8 cellular contexts compared by ENCODE assay signal in genomic region chr14:99603471-99603933, GRCh38. TPM values are rescaled to one million over a fixed set of nuclear protein-coding genes. Genes with fewer than 3 reads are reported as not detected.
DNase-seq lines count a peak whose midpoint lies in the region; ATAC-seq and TF ChIP-seq lines count a peak whose summit lies in the region.

No MANE protein-coding gene starts in this region.

- H3K9me2 ChIP-seq in neural cell (ENCODE audit: insufficient read depth, low read length) = no peaks in the 10 kb centered on the region

- H3K9me3 Mint-ChIP-seq in activated CD4-positive, alpha-beta T cell treated with anti-CD3 and anti-CD28 coated beads for 36 hours (ENCODE audit: low read depth) = no peaks in the 10 kb centered on the region

- H3K9me3 ChIP-seq in HUES64 (ENCODE audit: insufficient read depth, low read depth, low read length) (no peaks in the 10 kb centered on the region), ectodermal cell (ENCODE audit: control insufficient read depth, low read length) (no peaks in the 10 kb centered on the region), neural cell (ENCODE audit: low read length) (no peaks in the 10 kb centered on the region), uterus (no peaks in the 10 kb centered on the region)

- H3K27me3 Mint-ChIP-seq in activated CD4-positive, alpha-beta T cell treated with anti-CD3 and anti-CD28 coated beads for 36 hours = peaks cover 2% of the 10 kb centered on the region

- peaks cover 22% of the 10 kb centered on the region for H4K20me1 ChIP-seq in neural cell (ENCODE audit: insufficient read depth)

- peaks cover 24% of the 10 kb centered on the region for H3K4me1 Mint-ChIP-seq in activated CD4-positive, alpha-beta T cell treated with anti-CD3 and anti-CD28 coated beads for 36 hours

- peaks cover 35% of the 10 kb centered on the region for H3K27me3 ChIP-seq in HUES64 (ENCODE audit: insufficient read depth, low read length)
- peaks cover 12% of the 10 kb centered on the region for H3K27me3 ChIP-seq in ectodermal cell (ENCODE audit: control insufficient read depth, insufficient read depth, low read length, poor library complexity, severe bottlenecking)
- no peaks in the 10 kb centered on the region for H3K27me3 ChIP-seq in neural cell (ENCODE audit: insufficient read depth, low read depth, low read length)
- H3K27me3 ChIP-seq in uterus = no peaks in the 10 kb centered on the region

- CTCF ChIA-PET in activated CD4-positive, alpha-beta T cell treated with anti-CD3 and anti-CD28 coated beads for 36 hours (lab: Charles Lee) = no interaction called here

- H3K36me3 ChIP-seq in HUES64 (ENCODE audit: insufficient read depth, low read length) = no peaks in the 10 kb centered on the region
- no peaks in the 10 kb centered on the region for H3K36me3 ChIP-seq in ectodermal cell (ENCODE audit: control insufficient read depth, insufficient read depth, low read length)
- no peaks in the 10 kb centered on the region for H3K36me3 ChIP-seq in neural cell (ENCODE audit: insufficient read depth, low read length)
- H3K36me3 ChIP-seq in uterus = no peaks in the 10 kb centered on the region

- TF ChIP-seq EP300 in neural cell (conservative IDR thresholded peaks at IDR 0.05; ENCODE audit: poor library complexity, severe bottlenecking) = peak; percentile 44

- peaks cover 42% of the 10 kb centered on the region for H3K79me2 ChIP-seq in neural cell (replicated peaks; ENCODE audit: insufficient read depth, low read length)

- H3K4me1 ChIP-seq in HUES64 (ENCODE audit: insufficient read depth, low read length) = peaks cover 17% of the 10 kb centered on the region; the same call in 1 of the 2 replicates
- H3K4me1 ChIP-seq in ectodermal cell (ENCODE audit: control insufficient read depth, insufficient read depth, low read length) = peaks cover 40% of the 10 kb centered on the region
- H3K4me1 ChIP-seq in uterus = peaks cover 0 to 30% of the 10 kb centered on the region in 2 donors

- POLR2A ChIA-PET in activated CD4-positive, alpha-beta T cell treated with anti-CD3 and anti-CD28 coated beads for 36 hours (lab: Charles Lee) = no interaction called here

- intact Hi-C loops in activated CD4-positive, alpha-beta T cell treated with anti-CD3 and anti-CD28 coated beads for 36 hours (cut with DNase I, micrococcal nuclease) = loop anchor here in 1 of 2 experiments (2.0 to 5.0 kb wide), 2 partner anchors 464 to 611 kb away; partner anchors contain the start of gene EVL
- intact Hi-C loops in uterus (cut with DNase I; ENCODE audit: low total_unique reads) = loop anchor here (10.0 kb wide), 1 partner anchor 79 kb away; no protein-coding TSS in a partner anchor
- intact Hi-C loops in sciatic nerve (cut with DNase I) = no loop called here

- peak overlapping the region; percentile 36 for H3K9ac ChIP-seq in HUES64 (ENCODE audit: low read depth, low read length)
- peak overlapping the region; percentile 72 for H3K9ac ChIP-seq in neural cell (ENCODE audit: low read length)

- H3K4me2 ChIP-seq in neural cell (ENCODE audit: low read length) = no peak overlapping the region

- DNase-seq in GM12864 (ENCODE audit: low read depth) (no peak), uterus (peak in 1 of 2 donors; percentile 48), cerebellar cortex (ENCODE audit: low spot score) (no peak), sciatic nerve (ENCODE audit: low spot score) (no peak)
- DNase-seq in activated CD4-positive, alpha-beta T cell treated with anti-CD3 and anti-CD28 coated beads for 36 hours = peak; percentile 73

- WGBS in HUES64 = under 1% methylated on average over 61 of the region's 61 CpGs
- 1% methylated on average over 61 of the region's 61 CpGs for WGBS in ectodermal cell, 2 experiments

- no peak for TF ChIP-seq POLR2A in uterus (IDR thresholded peaks at IDR 0.05)

- H3K27ac ChIP-seq in HUES64 (ENCODE audit: low read depth, low read length) (no peak overlapping the region), ectodermal cell (ENCODE audit: insufficient read depth, low read depth, low read length, poor library complexity, severe bottlenecking) (no peak overlapping the region), neural cell (ENCODE audit: low read length) (peak overlapping the region; percentile 73), uterus (peak overlapping the region; percentile 43 to 54)

- no peak overlapping the region for H3K27ac Mint-ChIP-seq in activated CD4-positive, alpha-beta T cell treated with anti-CD3 and anti-CD28 coated beads for 36 hours

- peak; percentile 52 for TF ChIP-seq RAD21 in neural cell (conservative IDR thresholded peaks at IDR 0.05)

- peak overlapping the region; percentile 33 for H3K4me3 Mint-ChIP-seq in activated CD4-positive, alpha-beta T cell treated with anti-CD3 and anti-CD28 coated beads for 36 hours

- TF ChIP-seq CTCF in GM12864 (IDR thresholded peaks at IDR 0.05; ENCODE audit: low read depth, low read length, missing control alignments) = no peak
- TF ChIP-seq CTCF in neural cell (IDR thresholded peaks at IDR 0.05; ENCODE audit: poor library complexity, severe bottlenecking) = peak; percentile 49
- no peak for TF ChIP-seq CTCF in uterus (IDR thresholded peaks at IDR 0.05)

- no peak for ATAC-seq in activated CD4-positive, alpha-beta T cell treated with anti-CD3 and anti-CD28 coated beads for 36 hours
- ATAC-seq in sciatic nerve = no peak

- peaks cover 9% of the 10 kb centered on the region for H3F3A ChIP-seq in neural cell (ENCODE audit: insufficient read depth, low read length, poor library complexity, severe bottlenecking)

- no peaks in the 10 kb centered on the region for H3K36me3 Mint-ChIP-seq in activated CD4-positive, alpha-beta T cell treated with anti-CD3 and anti-CD28 coated beads for 36 hours (ENCODE audit: low read depth)

- H3K4me3 ChIP-seq in GM12864 (ENCODE audit: low read depth, low read length) (peak overlapping the region; percentile 36; the same call in 1 of the 2 replicates), HUES64 (ENCODE audit: low read length) (peak overlapping the region; percentile 55), ectodermal cell (ENCODE audit: insufficient read depth, low read depth, low read length) (peak overlapping the region; percentile 55), neural cell (ENCODE audit: low read length) (peak overlapping the region; percentile 87), uterus (peak overlapping the region; percentile 51 to 66)

- no peak overlapping the region for H2AFZ ChIP-seq in neural cell (ENCODE audit: low read depth, low read length)

TF ChIP-seq in neural cell, 6 proteins besides CTCF, POLR2A, EP300 and RAD21:
- TF ChIP-seq POLR2AphosphoS5 (IDR thresholded peaks at IDR 0.05) (peak; percentile 46), MXI1 (conservative IDR thresholded peaks at IDR 0.05; ENCODE audit: poor library complexity, severe bottlenecking) (peak; percentile 93), TAF1 (IDR thresholded peaks at IDR 0.05; ENCODE audit: low read depth) (no peak), SMC3 (conservative IDR thresholded peaks at IDR 0.05; ENCODE audit: poor library complexity) (peak; percentile 56), EZH2 (IDR thresholded peaks at IDR 0.05; ENCODE audit: borderline replicate concordance, insufficient read depth, low read length, poor library complexity, severe bottlenecking) (no peak)
- TF ChIP-seq, protein P1, sequence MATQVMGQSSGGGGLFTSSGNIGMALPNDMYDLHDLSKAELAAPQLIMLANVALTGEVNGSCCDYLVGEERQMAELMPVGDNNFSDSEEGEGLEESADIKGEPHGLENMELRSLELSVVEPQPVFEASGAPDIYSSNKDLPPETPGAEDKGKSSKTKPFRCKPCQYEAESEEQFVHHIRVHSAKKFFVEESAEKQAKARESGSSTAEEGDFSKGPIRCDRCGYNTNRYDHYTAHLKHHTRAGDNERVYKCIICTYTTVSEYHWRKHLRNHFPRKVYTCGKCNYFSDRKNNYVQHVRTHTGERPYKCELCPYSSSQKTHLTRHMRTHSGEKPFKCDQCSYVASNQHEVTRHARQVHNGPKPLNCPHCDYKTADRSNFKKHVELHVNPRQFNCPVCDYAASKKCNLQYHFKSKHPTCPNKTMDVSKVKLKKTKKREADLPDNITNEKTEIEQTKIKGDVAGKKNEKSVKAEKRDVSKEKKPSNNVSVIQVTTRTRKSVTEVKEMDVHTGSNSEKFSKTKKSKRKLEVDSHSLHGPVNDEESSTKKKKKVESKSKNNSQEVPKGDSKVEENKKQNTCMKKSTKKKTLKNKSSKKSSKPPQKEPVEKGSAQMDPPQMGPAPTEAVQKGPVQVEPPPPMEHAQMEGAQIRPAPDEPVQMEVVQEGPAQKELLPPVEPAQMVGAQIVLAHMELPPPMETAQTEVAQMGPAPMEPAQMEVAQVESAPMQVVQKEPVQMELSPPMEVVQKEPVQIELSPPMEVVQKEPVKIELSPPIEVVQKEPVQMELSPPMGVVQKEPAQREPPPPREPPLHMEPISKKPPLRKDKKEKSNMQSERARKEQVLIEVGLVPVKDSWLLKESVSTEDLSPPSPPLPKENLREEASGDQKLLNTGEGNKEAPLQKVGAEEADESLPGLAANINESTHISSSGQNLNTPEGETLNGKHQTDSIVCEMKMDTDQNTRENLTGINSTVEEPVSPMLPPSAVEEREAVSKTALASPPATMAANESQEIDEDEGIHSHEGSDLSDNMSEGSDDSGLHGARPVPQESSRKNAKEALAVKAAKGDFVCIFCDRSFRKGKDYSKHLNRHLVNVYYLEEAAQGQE (IDR thresholded peaks at IDR 0.05; ENCODE audit: borderline replicate concordance) = no peak

RNA-seq across cellular contexts. Expression of gene CCDC85C, which starts 0.5 kb away (rescaled TPM):
- 23.5 TPM for polyA plus RNA-seq in HUES64 (2013, experiment 1 of 2)
- polyA plus RNA-seq in HUES64 (2013, experiment 2 of 2) = 23.5 TPM
- 1 to 10 TPM; 6.1 to 6.2 TPM for total RNA-seq in activated CD4-positive, alpha-beta T cell treated with anti-CD3 and anti-CD28 coated beads for 36 hours
- polyA plus RNA-seq in ectodermal cell (2013, experiment 1 of 4) = 67.5 TPM
- polyA plus RNA-seq in ectodermal cell (2013, experiment 2 of 4) = 71.2 TPM
- 48.8 TPM for polyA plus RNA-seq in ectodermal cell (2013, experiment 3 of 4)
- 50.3 TPM for polyA plus RNA-seq in ectodermal cell (2013, experiment 4 of 4)
- 24.8 and 25.5 TPM in 2 replicates for polyA plus RNA-seq in neural cell
- polyA minus RNA-seq in neural cell = 34.8 and 37.5 TPM in 2 replicates
- total RNA-seq in uterus = 10 to 100 TPM in 2 of 4 donors, 1 to 10 TPM in 1, under 1 TPM in 1; 0.88 to 56.3 (median 13.6) TPM
- 9.0 TPM for total RNA-seq in sciatic nerve

RNA-seq across cellular contexts. Expression of gene HHIPL1, which starts 41.4 kb away (rescaled TPM):
- polyA plus RNA-seq in HUES64 (2013, experiment 1 of 2) = 1.7 TPM
- polyA plus RNA-seq in HUES64 (2013, experiment 2 of 2) = 1.8 TPM
- total RNA-seq in activated CD4-positive, alpha-beta T cell treated with anti-CD3 and anti-CD28 coated beads for 36 hours = under 1 TPM in 1 of 2 experiments, not detected in 1; 0.07 TPM
- polyA plus RNA-seq in ectodermal cell (2013, experiment 1 of 4) = 2.7 TPM
- 2.8 TPM for polyA plus RNA-seq in ectodermal cell (2013, experiment 2 of 4)
- 2.3 TPM for polyA plus RNA-seq in ectodermal cell (2013, experiment 3 of 4)
- 2.3 TPM for polyA plus RNA-seq in ectodermal cell (2013, experiment 4 of 4)
- 0.04 and 0.47 TPM in 2 replicates for polyA plus RNA-seq in neural cell
- 0.93 and 1.2 TPM in 2 replicates for polyA minus RNA-seq in neural cell
- total RNA-seq in uterus (1 to 10 TPM in 3 of 4 donors, under 1 TPM in 1; under 0.01 to 8.2 (median 3.0) TPM), sciatic nerve (4.2 TPM)

Comparison
In these comparisons a context has a peak if more than half of its experiments do, and no peak if none do; other contexts are left out.
1. H3K4me3 ChIP-seq: peak in every context shown above with its lines; median percentile 87 in neural cell; 58 in uterus; 55 in HUES64; 55 in ectodermal cell; 36 in GM12864.
2. H3K27ac ChIP-seq: peak in neural cell (single experiment) and uterus (2 of 2); none in HUES64 (single experiment) and ectodermal cell (single experiment).